In genomic region chr15:85793641-85794597, GRCh38 we compare ENCODE assay signal across 8 cellular contexts. TPM values are rescaled to one million over a fixed set of nuclear protein-coding genes. Genes with fewer than 3 reads are reported as not detected.
DNase-seq lines count a peak whose midpoint lies in the region; ATAC-seq and TF ChIP-seq lines count a peak whose summit lies in the region.

No MANE protein-coding gene starts in this region.

- peak overlapping the region; percentile 80 for H2AFZ ChIP-seq in ACC112 (ENCODE audit: low read length, unreplicated experiment)

- H3K27me3 ChIP-seq in ACC112 (ENCODE audit: insufficient read depth, low read length) (no peaks in the 10 kb centered on the region), body of pancreas (no peaks in the 10 kb centered on the region)

- intact Hi-C loops in body of pancreas (cut with DNase I), result no loop called here

- H3K4me1 ChIP-seq in ACC112 (ENCODE audit: control insufficient read depth, insufficient read depth, low read length, unreplicated experiment) (peaks cover 12% of the 10 kb centered on the region), body of pancreas (peaks cover 36% of the 10 kb centered on the region)

- DNase-seq in body of pancreas, result peak; percentile 44 to 70 (median 56)
- peak; percentile 33 for DNase-seq in iris pigment epithelial cell (ENCODE audit: low read depth)
- DNase-seq in stimulated activated CD4-positive, alpha-beta T cell treated with anti-CD3 and anti-CD28 coated beads, Interleukin-1b, Interleukin-23, amount 100 ng/mL, for 4 hours (ENCODE audit: low read depth in 2 of 2), result peak; percentile 11 to 24
- DNase-seq in SKM-1 treated with dmso at 0.1 percent for 144 hours (lab: John Stamatoyannopoulos, UW; ENCODE audit: unreplicated experiment), result no peak

- peaks cover 25% of the 10 kb centered on the region for H3K79me2 ChIP-seq in ACC112 (ENCODE audit: control insufficient read depth, insufficient read depth, low read length, unreplicated experiment)

- H3K4me3 ChIP-seq in ACC112 (ENCODE audit: low read depth, low read length) (peak overlapping the region; percentile 98), body of pancreas (peak overlapping the region; percentile 82 to 89)

- H3K36me3 ChIP-seq in ACC112 (ENCODE audit: insufficient read depth, low read length), result no peaks in the 10 kb centered on the region
- no peaks in the 10 kb centered on the region for H3K36me3 ChIP-seq in body of pancreas (replicated peaks in 1 of 2; ENCODE audit: insufficient read depth in 1 of 2, low read depth in 2 of 2)

- 1 to 3% methylated on average over 29 to 56 of the region's 56 CpGs for WGBS in body of pancreas, 2 donors

- ATAC-seq in GM19043 (IDR thresholded peaks at IDR 0.05; ENCODE audit: low read depth, unreplicated experiment), result peak; percentile 33
- peak; percentile 46 for ATAC-seq in HG03159 (IDR thresholded peaks at IDR 0.05; ENCODE audit: unreplicated experiment)
- ATAC-seq in SK-N-SH treated with all-trans-retinoic acid at 6 μM for 48 hours, result peak; percentile 66
- peak; percentile 31 for ATAC-seq in body of pancreas

- no peaks in the 10 kb centered on the region for H3K9me3 ChIP-seq in body of pancreas

- no peak for TF ChIP-seq CTCF in body of pancreas (IDR thresholded peaks at IDR 0.05)

- H3K27ac ChIP-seq in ACC112 (ENCODE audit: low read depth, low read length) (peak overlapping the region; percentile 52; the same call in 1 of the 2 replicates), body of pancreas (peak overlapping the region; percentile 60 to 91 (median 89))

- no peak for TF ChIP-seq POLR2A in body of pancreas (IDR thresholded peaks at IDR 0.05)

TF ChIP-seq in SK-N-SH treated with all-trans-retinoic acid at 6 μM for 48 hours, 23 proteins besides CTCF, POLR2A, EP300 and RAD21:
- TF ChIP-seq CSRNP3 (CRISPR knock-in tag; IDR thresholded peaks at IDR 0.05) (no peak), ZNF565 (CRISPR knock-in tag; conservative IDR thresholded peaks at IDR 0.05; ENCODE audit: low read depth) (no peak), ZNF8 (CRISPR knock-in tag; IDR thresholded peaks at IDR 0.05) (no peak), PPARA (CRISPR knock-in tag; IDR thresholded peaks at IDR 0.05; ENCODE audit: borderline replicate concordance) (no peak), TCF4 (CRISPR knock-in tag; IDR thresholded peaks at IDR 0.05; ENCODE audit: borderline replicate concordance) (no peak), TOX (CRISPR knock-in tag; IDR thresholded peaks at IDR 0.05; ENCODE audit: borderline replicate concordance) (no peak)

RNA-seq across cellular contexts. Expression of gene KLHL25, which starts 0.8 kb away (rescaled TPM):
- 1 to 10 TPM; 1.3 to 7.6 TPM for total RNA-seq in body of pancreas
